In genomic region chr10:122855745-122856144, GRCh38 we compare ENCODE assay signal across 25 cellular contexts. TPM values are rescaled to one million over a fixed set of nuclear protein-coding genes. Genes with fewer than 3 reads are reported as not detected.
"Had no signal": no experiment of that assay in that cellular context is flagged by ENCODE, and none has a peak within 500 bp of the region (broad histone marks: within the 10 kb centered on the region; RNA-seq: fewer than 3 reads in every experiment).

No MANE protein-coding gene starts in this region.

- H3K9me3 Mint-ChIP-seq: natural killer cell had no signal

- ATAC-seq: esophagus mucosa, left ventricle myocardium superior, natural killer cell had no signal

- FAIRE-seq: astrocyte, small intestine had no signal

- H3K9me3 ChIP-seq: vagina had no signal

- H3K27me3 ChIP-seq: tibial nerve, vagina had no signal

- H3K27ac ChIP-seq: tibial nerve, vagina, VCaP had no signal

- DNase-seq: activated CD4-positive, alpha-beta T cell treated with anti-CD3 and anti-CD28 coated beads for 1 hour; activated CD4-positive, alpha-beta T cell treated with anti-CD3 and anti-CD28 coated beads, Interleukin-2, amount 50 U/mL, for 4 hours; activated effector memory CD4-positive, alpha-beta T cell treated with Interleukin-2 at 50 U/mL for 16 hours; activated naive CD4-positive, alpha-beta T cell treated with anti-CD3 and anti-CD28 coated beads, Interleukin-2, amount 50 U/mL, for 16 hours; activated T-cell treated with anti-CD3 and anti-CD28 coated beads, Interleukin-2, amount 50 U/mL, for 1 hour; left ventricle myocardium superior; mesenchymal stem cell; natural killer cell; nucleus accumbens; small intestine; stimulated activated CD4-positive, alpha-beta T cell treated with anti-CD3 and anti-CD28 coated beads, Interleukin-4, amount 100 ng/mL, for 24 hours; stimulated activated naive CD4-positive, alpha-beta T cell; substantia nigra; T-helper 9 cell had no signal

- H3K36me3 ChIP-seq: vagina had no signal

- H3K4me3 ChIP-seq: tibial nerve, vagina had no signal

- H3K4me1 ChIP-seq: tibial nerve, vagina had no signal

- H3K36me3 Mint-ChIP-seq: natural killer cell had no signal

- H3K4me3 Mint-ChIP-seq: natural killer cell had no signal

- H3K27ac Mint-ChIP-seq: natural killer cell had no signal

RNA-seq across cellular contexts. Expression of gene CUZD1, which starts 10.1 kb away (rescaled TPM):
- total RNA-seq: vagina had no signal

RNA-seq across cellular contexts. Expression of gene FAM24B, which starts 23.6 kb away (rescaled TPM):
- total RNA-seq: vagina had no signal

RNA-seq across cellular contexts. Expression of gene FAM24A, which starts 54.7 kb away (rescaled TPM):
- total RNA-seq: astrocyte, bronchial epithelial cell, cerebellum, dermis microvascular lymphatic vessel endothelial cell, esophagus mucosa, kidney epithelial cell, left ventricle myocardium superior, natural killer cell, posterior vena cava, tibial nerve, vagina had no signal
- polyA plus RNA-seq: adipose tissue, small intestine had no signal
